In genomic region chr19:47544075-47544474, GRCh38 we compare ENCODE assay signal across 30 cellular contexts. TPM values are rescaled to one million over a fixed set of nuclear protein-coding genes. Genes with fewer than 3 reads are reported as not detected.
"Had no signal": no experiment of that assay in that cellular context is flagged by ENCODE, and none has a peak within 500 bp of the region (broad histone marks: within the 10 kb centered on the region; RNA-seq: fewer than 3 reads in every experiment).

No MANE protein-coding gene starts in this region.

- DNase-seq: activated CD4-positive, alpha-beta T cell treated with anti-CD3 and anti-CD28 coated beads, Interleukin-2, amount 10 ng/mL, durations not matched to agents 24 days and 14 days; activated CD4-positive, alpha-beta T cell treated with anti-CD3 and anti-CD28 coated beads, Interleukin-2, amount 50 U/mL, for 4 hours; activated CD8-positive, alpha-beta T cell treated with anti-CD3 and anti-CD28 coated beads for 36 hours; activated gamma-delta T cell treated with Interleukin-2 at 50 U/mL for 16 hours; activated naive CD4-positive, alpha-beta T cell treated with anti-CD3 and anti-CD28 coated beads for 36 hours; activated T-cell treated with anti-CD3 and anti-CD28 coated beads, Interleukin-2, amount 50 U/mL, for 24 hours; amniotic stem cell; Karpas-422; KBM-7; NCI-H1105; NCI-H1417 treated with DMSO at 0.1 percent for 48 hours; NCI-H187 treated with DMSO at 0.1 percent for 48 hours; NCI-H2081; NCI-H510A; NCI-H526; NCI-H748 treated with DMSO at 0.1 percent for 48 hours; NK-92 treated with Interleukin-12 subunit alpha and Interleukin-12 subunit beta, amount 100 ng/mL, for 24 hours; PC-3; Peyer's patch; RPMI8226; SHP77 treated with DMSO at 0.1 percent for 48 hours; SK-N-SH had no signal

- H3K36me3 ChIP-seq: cardiac muscle cell, Peyer's patch, SJSA1 had no signal

- H3K9me2 ChIP-seq: SK-N-SH had no signal

- ATAC-seq: activated CD8-positive, alpha-beta T cell treated with anti-CD3 and anti-CD28 coated beads for 36 hours; activated naive CD4-positive, alpha-beta T cell treated with anti-CD3 and anti-CD28 coated beads, Interleukin-2, amount 50 U/mL, for 72 hours; PC-3 had no signal

- H3K4me2 ChIP-seq: SK-N-SH had no signal

- H3K27ac Mint-ChIP-seq: activated CD4-positive, alpha-beta T cell treated with anti-CD3 and anti-CD28 coated beads, Interleukin-2, amount 10 ng/mL, durations not matched to agents 24 days and 14 days; activated CD8-positive, alpha-beta T cell treated with anti-CD3 and anti-CD28 coated beads for 36 hours; activated naive CD4-positive, alpha-beta T cell treated with anti-CD3 and anti-CD28 coated beads for 36 hours; activated naive CD4-positive, alpha-beta T cell treated with anti-CD3 and anti-CD28 coated beads, Interleukin-2, amount 50 U/mL, for 72 hours; activated T-cell treated with anti-CD3 and anti-CD28 coated beads, Interleukin-2, amount 50 U/mL, for 24 hours; T-helper 1 cell treated with Interleukin-12 subunit alpha and Interleukin-12 subunit beta and Interleukin-4 antibody, amounts not matched to agents 30 μg/mL and 1 μg/mL, for 36 hours; T-helper 2 cell treated with Interferon-gamma antibody and Interleukin-4, amounts not matched to agents 5 μg/mL and 100 μg/mL, for 36 hours had no signal

- H3K9me3 ChIP-seq: Peyer's patch, SJSA1, SK-N-SH had no signal

- H3K9me3 Mint-ChIP-seq: activated CD4-positive, alpha-beta T cell treated with anti-CD3 and anti-CD28 coated beads, Interleukin-2, amount 10 ng/mL, durations not matched to agents 24 days and 14 days; activated CD8-positive, alpha-beta T cell treated with anti-CD3 and anti-CD28 coated beads for 36 hours; activated naive CD4-positive, alpha-beta T cell treated with anti-CD3 and anti-CD28 coated beads for 36 hours; activated naive CD4-positive, alpha-beta T cell treated with anti-CD3 and anti-CD28 coated beads, Interleukin-2, amount 50 U/mL, for 72 hours; activated T-cell treated with anti-CD3 and anti-CD28 coated beads, Interleukin-2, amount 50 U/mL, for 24 hours; T-helper 1 cell treated with Interleukin-12 subunit alpha and Interleukin-12 subunit beta and Interleukin-4 antibody, amounts not matched to agents 30 μg/mL and 1 μg/mL, for 36 hours; T-helper 2 cell treated with Interferon-gamma antibody and Interleukin-4, amounts not matched to agents 5 μg/mL and 100 μg/mL, for 36 hours had no signal

- H3K27me3 ChIP-seq: cardiac muscle cell had no signal

- H3K4me3 ChIP-seq: cardiac muscle cell, Peyer's patch, SJSA1 had no signal

- H3K27ac ChIP-seq: cardiac muscle cell, Peyer's patch, SJSA1 had no signal

- H3K4me3 Mint-ChIP-seq: activated CD4-positive, alpha-beta T cell treated with anti-CD3 and anti-CD28 coated beads, Interleukin-2, amount 10 ng/mL, durations not matched to agents 24 days and 14 days; activated CD8-positive, alpha-beta T cell treated with anti-CD3 and anti-CD28 coated beads for 36 hours; activated naive CD4-positive, alpha-beta T cell treated with anti-CD3 and anti-CD28 coated beads for 36 hours; activated T-cell treated with anti-CD3 and anti-CD28 coated beads, Interleukin-2, amount 50 U/mL, for 24 hours; T-helper 1 cell treated with Interleukin-12 subunit alpha and Interleukin-12 subunit beta and Interleukin-4 antibody, amounts not matched to agents 30 μg/mL and 1 μg/mL, for 36 hours; T-helper 2 cell treated with Interferon-gamma antibody and Interleukin-4, amounts not matched to agents 5 μg/mL and 100 μg/mL, for 36 hours had no signal

- H3K36me3 Mint-ChIP-seq: activated naive CD4-positive, alpha-beta T cell treated with anti-CD3 and anti-CD28 coated beads, Interleukin-2, amount 50 U/mL, for 72 hours had no signal

- H3K9ac ChIP-seq: SK-N-SH had no signal

- H3K4me1 ChIP-seq: Peyer's patch had no signal

- FAIRE-seq: TTC549 had no signal

RNA-seq across cellular contexts. Expression of gene ZNF541, which starts 28.9 kb away (rescaled TPM):
- total RNA-seq: activated CD4-positive, alpha-beta T cell treated with anti-CD3 and anti-CD28 coated beads, Interleukin-2, amount 10 ng/mL, durations not matched to agents 24 days and 14 days; activated CD8-positive, alpha-beta memory T cell treated with anti-CD3 and anti-CD28 coated beads for 36 hours; cardiac muscle cell; MCF 10A; PC-3; Peyer's patch; SJSA1 had no signal
- polyA plus RNA-seq: cardiac muscle cell had no signal
